In the genomic region with DNA sequence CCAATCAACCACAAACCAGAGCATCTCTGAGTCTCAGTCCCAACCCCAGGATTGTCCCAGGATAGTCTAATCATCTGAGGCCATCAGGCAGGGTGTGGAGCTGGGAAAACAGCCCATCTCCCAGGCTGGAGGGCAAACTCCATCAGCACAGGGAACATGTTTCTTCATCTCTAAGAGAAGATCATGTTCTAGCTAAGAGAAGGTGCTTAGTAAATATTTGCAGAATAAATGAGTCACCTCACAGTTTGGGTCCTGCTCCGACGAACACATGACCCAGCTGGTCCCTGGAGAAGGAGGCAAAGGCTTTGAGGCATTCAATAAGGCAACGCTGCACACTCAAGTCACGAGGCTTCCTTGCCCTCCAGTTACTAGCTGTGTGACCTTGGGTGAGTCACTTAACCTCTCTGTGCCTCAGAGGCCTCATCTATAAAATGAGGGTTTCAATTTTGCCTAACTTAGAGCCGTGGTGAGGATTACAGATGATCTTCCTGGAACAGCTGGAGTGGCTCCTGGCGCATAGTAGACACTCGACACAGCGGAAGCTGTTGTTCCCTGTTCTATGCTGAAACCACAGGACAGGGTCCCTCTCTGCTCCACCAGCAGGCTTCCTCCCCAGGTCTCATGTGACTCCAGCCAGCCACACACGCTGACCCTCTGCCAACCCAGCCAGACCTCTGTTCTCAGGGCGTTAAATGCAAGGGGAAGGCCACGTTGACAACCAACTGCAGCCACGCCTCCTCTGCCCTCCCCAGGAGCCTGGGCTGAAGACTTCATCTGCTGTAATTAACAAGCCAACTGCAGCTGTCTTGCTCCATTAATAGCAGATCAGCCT, we compare ENCODE assay signal across 9 cellular contexts. TPM values are rescaled to one million over a fixed set of nuclear protein-coding genes. Genes with fewer than 3 reads are reported as not detected.
DNase-seq lines count a peak whose midpoint lies in the region; ATAC-seq and TF ChIP-seq lines count a peak whose summit lies in the region.
"Had no signal": no experiment of that assay in that cellular context is flagged by ENCODE, and none has a peak within 500 bp of the region (broad histone marks: within the 10 kb centered on the region; RNA-seq: fewer than 3 reads in every experiment).

No MANE protein-coding gene starts in this region.

- peaks cover 0 to 6% (median 3%) of the 10 kb centered on the region in 4 donors for H3K4me1 ChIP-seq in right lobe of liver

- WGBS in right lobe of liver (ENCODE audit: insufficient coverage, low coverage, low lambda C conversion rate, missing lambda C conversion rate): 19% methylated on average over 8 of the region's 12 CpGs

- H3K27me3 Mint-ChIP-seq in CD14-positive monocyte (ENCODE audit: low read depth in 3 of 3): peaks cover 3 to 13% (median 5%) of the 10 kb centered on the region in 3 donors

- H3K36me3 ChIP-seq in right lobe of liver: no peaks in the 10 kb centered on the region

- H3K27ac ChIP-seq in right lobe of liver: peak overlapping the region in 1 of 3 donors; percentile 14

- no peaks in the 10 kb centered on the region for H3K36me3 Mint-ChIP-seq in CD14-positive monocyte
- H3K36me3 Mint-ChIP-seq: activated naive CD8-positive, alpha-beta T cell had no signal

- H3K9me3 ChIP-seq in right lobe of liver: no peaks in the 10 kb centered on the region

- H3K9me3 Mint-ChIP-seq in CD14-positive monocyte: no peaks in the 10 kb centered on the region

- H3K27me3 ChIP-seq in right lobe of liver: no peaks in the 10 kb centered on the region

- TF ChIP-seq POLR2A in right lobe of liver (IDR thresholded peaks at IDR 0.05): no peak

- peak overlapping the region; percentile 45 to 84 for H3K4me3 Mint-ChIP-seq in CD14-positive monocyte
- H3K4me3 Mint-ChIP-seq: activated naive CD8-positive, alpha-beta T cell had no signal

- intact Hi-C loops in CD14-positive monocyte (cut with micrococcal nuclease): no loop called here
- intact Hi-C loops in right lobe of liver (cut with DNase I): no loop called here

- TF ChIP-seq CTCF in CD14-positive monocyte (IDR thresholded peaks at IDR 0.05): no peak
- no peak for TF ChIP-seq CTCF in right lobe of liver (IDR thresholded peaks at IDR 0.05)

- H3K4me3 ChIP-seq in right lobe of liver: no peak overlapping the region

- DNase-seq in CD14-positive monocyte (ENCODE audit: low spot score) (peak; percentile 79), LoVo (ENCODE audit: low spot score) (peak; percentile 46), SK-MEL-5 (ENCODE audit: low read depth, low spot score) (peak; percentile 52), right lobe of liver (peak; percentile 54 to 72 (median 70)), GDM1 (lab: John Stamatoyannopoulos, UW) (no peak), putamen (ENCODE audit: low spot score) (no peak), GM19238 (ENCODE audit: insufficient read length, low spot score) (no peak)

- peaks cover 20% of the 10 kb centered on the region for H3K4me1 Mint-ChIP-seq in CD14-positive monocyte

- in situ Hi-C loops in SK-MEL-5 (cut with HindIII; ENCODE audit: low pct_unique_long_range_greater_than_20kb, low sequenced_read_pairs): no loop called here

- ATAC-seq in right lobe of liver: peak; percentile 78 to 89 (median 84)
- ATAC-seq in GM21360 (IDR thresholded peaks at IDR 0.05; ENCODE audit: unreplicated experiment): no peak

- peak overlapping the region; percentile 35 to 85 (median 65) for H3K27ac Mint-ChIP-seq in CD14-positive monocyte
- H3K27ac Mint-ChIP-seq: activated naive CD8-positive, alpha-beta T cell had no signal

RNA-seq across cellular contexts. Expression of gene RPL38, which starts 10.3 kb away (rescaled TPM):
- 1,000 to 10,000 TPM in 1 of 2 donors, 100 to 1,000 TPM in 1; 919 to 1,070 TPM for polyA plus RNA-seq in CD14-positive monocyte
- total RNA-seq in SK-MEL-5 (2014; rRNA removed; shearing (Covaris generic)): 7,933 and 8,102 TPM in 2 replicates
- polyA plus RNA-seq in SK-MEL-5 (2015; cell fraction: cytosol; rRNA removed): 1,340 and 1,484 TPM in 2 replicates
- polyA plus RNA-seq in SK-MEL-5 (2015; cell fraction: nucleus; rRNA removed): 388 and 442 TPM in 2 replicates
- total RNA-seq in right lobe of liver: 100 to 1,000 TPM; 161 to 313 (median 282) TPM

RNA-seq across cellular contexts. Expression of gene TTYH2, which starts 20.2 kb away (rescaled TPM):
- 10 to 100 TPM; 12.3 to 18.7 TPM for polyA plus RNA-seq in CD14-positive monocyte
- total RNA-seq in SK-MEL-5 (2014; rRNA removed; shearing (Covaris generic)): 72.7 and 72.9 TPM in 2 replicates
- 101 and 121 TPM in 2 replicates for polyA plus RNA-seq in SK-MEL-5 (2015; cell fraction: cytosol; rRNA removed)
- polyA plus RNA-seq in SK-MEL-5 (2015; cell fraction: nucleus; rRNA removed): 150 and 160 TPM in 2 replicates
- total RNA-seq in right lobe of liver: 1 to 10 TPM in 3 of 6 experiments, under 1 TPM in 3; 0.60 to 1.8 (median 1.3) TPM

Comparison
In these comparisons a context has a peak if more than half of its experiments do, and no peak if none do; other contexts are left out.
1. DNase-seq: peak in CD14-positive monocyte (single experiment), LoVo (single experiment), SK-MEL-5 (single experiment) and right lobe of liver (3 of 3); none in GDM1 (single experiment), putamen (single experiment) and GM19238 (single experiment).
2. RNA of gene RPL38, which starts 10.3 kb away (total RNA-seq): 7,933 to 8,102 TPM in SK-MEL-5; 161 to 313 TPM in right lobe of liver; every median in the first group is over 10 times any median in the second.
3. RNA of gene TTYH2, which starts 20.2 kb away (total RNA-seq): 72.7 to 72.9 TPM in SK-MEL-5; 0.60 to 1.8 TPM in right lobe of liver; every median in the first group is over 10 times any median in the second.